27 cellular contexts compared by ENCODE assay signal in genomic region chr10:133021116-133021962, GRCh38.
"Had no signal": no experiment of that assay in that cellular context is flagged by ENCODE, and none has a peak within 500 bp of the region (broad histone marks: within the 10 kb centered on the region; RNA-seq: fewer than 3 reads in every experiment).

No MANE protein-coding gene starts in this region.

- H3K36me3 ChIP-seq: brain microvascular endothelial cell, cardiac muscle cell had no signal

- H3K36me3 Mint-ChIP-seq: activated CD4-positive, alpha-beta memory T cell treated with anti-CD3 and anti-CD28 coated beads for 36 hours; activated naive CD8-positive, alpha-beta T cell; T-cell had no signal

- H3K27ac ChIP-seq: brain microvascular endothelial cell, cardiac muscle cell, KMS-11, SK-N-MC had no signal

- H3K27me3 Mint-ChIP-seq: activated CD4-positive, alpha-beta memory T cell treated with anti-CD3 and anti-CD28 coated beads for 36 hours; activated CD4-positive, alpha-beta T cell treated with anti-CD3 and anti-CD28 coated beads, Interleukin-2, amount 10 ng/mL, durations not matched to agents 24 days and 14 days; activated naive CD8-positive, alpha-beta T cell had no signal

- DNase-seq: activated B cell treated with CpG ODN at 0.5 μM for 24 hours; activated CD4-positive, alpha-beta memory T cell treated with anti-CD3 and anti-CD28 coated beads for 36 hours; activated CD4-positive, alpha-beta T cell treated with anti-CD3 and anti-CD28 coated beads for 1 hour; activated CD4-positive, alpha-beta T cell treated with anti-CD3 and anti-CD28 coated beads, Interleukin-2, amount 10 ng/mL, durations not matched to agents 24 days and 14 days; activated CD8-positive, alpha-beta memory T cell treated with anti-CD3 and anti-CD28 coated beads for 24 hours; activated effector memory CD4-positive, alpha-beta T cell treated with anti-CD3 and anti-CD28 coated beads, Interleukin-2, amount 50 U/mL, for 16 hours; activated naive CD4-positive, alpha-beta T cell treated with Interleukin-2 at 50 U/mL for 16 hours; activated T-cell treated with anti-CD3 and anti-CD28 coated beads, Interleukin-2, amount 50 U/mL, for 4 hours; amygdala; brain microvascular endothelial cell; NCI-H1092; NCI-H1417; NCI-H2029; NCI-H2107; NCI-H2171 treated with DMSO at 0.1 percent for 48 hours; NCI-H226; NCI-H526; NCI-H774; T-cell; T-helper 2 cell; T1000 had no signal

- H3K4me3 Mint-ChIP-seq: activated B cell treated with CpG ODN at 0.5 μM for 24 hours; activated CD4-positive, alpha-beta memory T cell treated with anti-CD3 and anti-CD28 coated beads for 36 hours; activated CD4-positive, alpha-beta T cell treated with anti-CD3 and anti-CD28 coated beads, Interleukin-2, amount 10 ng/mL, durations not matched to agents 24 days and 14 days; activated naive CD8-positive, alpha-beta T cell; activated T-cell treated with anti-CD3 and anti-CD28 coated beads, Interleukin-2, amount 50 U/mL, for 4 hours; T-cell had no signal

- H3K9me3 Mint-ChIP-seq: activated B cell treated with CpG ODN at 0.5 μM for 24 hours; activated CD4-positive, alpha-beta memory T cell treated with anti-CD3 and anti-CD28 coated beads for 36 hours; activated CD4-positive, alpha-beta T cell treated with anti-CD3 and anti-CD28 coated beads, Interleukin-2, amount 10 ng/mL, durations not matched to agents 24 days and 14 days; activated T-cell treated with anti-CD3 and anti-CD28 coated beads, Interleukin-2, amount 50 U/mL, for 4 hours; T-cell had no signal

- H3K4me2 ChIP-seq: KMS-11 had no signal

- H3K27me3 ChIP-seq: brain microvascular endothelial cell had no signal

- ATAC-seq: activated T-cell treated with anti-CD3 and anti-CD28 coated beads, Interleukin-2, amount 50 U/mL, for 4 hours; T-cell had no signal

- H3K4me1 Mint-ChIP-seq: activated B cell treated with CpG ODN at 0.5 μM for 24 hours; activated CD4-positive, alpha-beta T cell treated with anti-CD3 and anti-CD28 coated beads, Interleukin-2, amount 10 ng/mL, durations not matched to agents 24 days and 14 days; T-cell had no signal

- FAIRE-seq: astrocyte, TTC549 had no signal

- H3K9ac ChIP-seq: KMS-11 had no signal

- H3K27ac Mint-ChIP-seq: activated B cell treated with CpG ODN at 0.5 μM for 24 hours; activated CD4-positive, alpha-beta memory T cell treated with anti-CD3 and anti-CD28 coated beads for 36 hours; activated CD4-positive, alpha-beta T cell treated with anti-CD3 and anti-CD28 coated beads, Interleukin-2, amount 10 ng/mL, durations not matched to agents 24 days and 14 days; activated naive CD8-positive, alpha-beta T cell; T-cell had no signal

- H3K4me3 ChIP-seq: cardiac muscle cell, SK-N-MC had no signal
